Comparison of ENCODE assay signal across 35 cellular contexts in the genomic region with DNA sequence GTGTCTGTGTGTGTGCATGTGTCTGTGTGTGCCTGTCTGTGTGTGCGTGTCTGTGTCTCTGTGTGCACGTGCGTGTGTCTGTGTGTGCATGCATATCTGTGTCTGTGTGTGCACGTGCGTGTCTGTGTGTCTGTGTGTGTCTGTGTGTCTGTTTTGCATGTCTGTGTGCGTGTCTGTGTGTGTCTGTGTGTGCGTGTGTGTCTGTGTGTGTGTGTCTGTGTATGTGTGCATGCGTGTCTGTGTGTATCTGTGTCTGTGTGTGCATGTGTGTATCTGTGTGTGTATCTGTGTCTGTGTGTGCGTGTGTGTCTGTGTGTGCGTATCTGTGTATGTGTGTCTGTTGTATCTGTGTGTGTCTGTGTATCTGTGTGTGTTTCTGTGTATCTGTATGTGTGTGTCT. TPM values are rescaled to one million over a fixed set of nuclear protein-coding genes. Genes with fewer than 3 reads are reported as not detected.
"Had no signal": no experiment of that assay in that cellular context is flagged by ENCODE, and none has a peak within 500 bp of the region (broad histone marks: within the 10 kb centered on the region; RNA-seq: fewer than 3 reads in every experiment).

No MANE protein-coding gene starts in this region.

- DNase-seq: effector CD8-positive, alpha-beta T cell; heart left ventricle; kidney; naive B cell; stimulated activated CD4-positive, alpha-beta T cell treated with anti-CD3 and anti-CD28 coated beads, Interleukin-12 subunit alpha, Interleukin-12 subunit beta, amount 100 ng/mL, for 4 hours; stimulated activated CD4-positive, alpha-beta T cell treated with anti-CD3 and anti-CD28 coated beads, Interleukin-1b, Interleukin-23, amount 100 ng/mL, for 48 hours; stimulated activated CD4-positive, alpha-beta T cell treated with anti-CD3 and anti-CD28 coated beads, Interleukin-4, amount 100 ng/mL, for 1 hour; stimulated activated CD8-positive, alpha-beta memory T cell treated with anti-CD3 and anti-CD28 coated beads, Interleukin-4, amount 100 ng/mL, for 48 hours; stimulated activated naive CD4-positive, alpha-beta T cell; stimulated activated naive CD8-positive, alpha-beta T cell treated with anti-CD3 and anti-CD28 coated beads, Interleukin-15, amount 100 ng/mL, for 72 hours; upper lobe of right lung; uterus had no signal

- H3K27ac Mint-ChIP-seq: dendritic cell treated with granulocyte-macrophage colony-stimulating factor and Interleukin-4, amounts not matched to agents 40 ng/mL and 50 ng/mL, for 4 days; memory B cell; natural killer cell treated with Interleukin-12 subunit alpha and Interleukin-12 subunit beta and Interleukin-15 and Interleukin-18, amount 100 ng/mL, for 72 hours; progenitor cell of endocrine pancreas; stimulated activated naive CD8-positive, alpha-beta T cell treated with anti-CD3 and anti-CD28 coated beads, Interleukin-15, amount 100 ng/mL, for 72 hours had no signal

- H3K27me3 Mint-ChIP-seq: dendritic cell treated with granulocyte-macrophage colony-stimulating factor and Interleukin-4, amounts not matched to agents 40 ng/mL and 50 ng/mL, for 4 days; stimulated activated naive CD8-positive, alpha-beta T cell treated with anti-CD3 and anti-CD28 coated beads, Interleukin-15, amount 100 ng/mL, for 72 hours had no signal

- FAIRE-seq: endothelial cell of umbilical vein, kidney had no signal

- H3K27me3 ChIP-seq: esophagus muscularis mucosa, foreskin keratinocyte, gastroesophageal sphincter, hepatocyte, transverse colon, upper lobe of right lung, uterus had no signal

- H3K9me3 ChIP-seq: esophagus muscularis mucosa, gastroesophageal sphincter, heart left ventricle, mucosa of descending colon, suprapubic skin, transverse colon, upper lobe of right lung, uterus had no signal

- H3K36me3 Mint-ChIP-seq: memory B cell; naive B cell; natural killer cell treated with Interleukin-12 subunit alpha and Interleukin-12 subunit beta and Interleukin-15 and Interleukin-18, amount 100 ng/mL, for 72 hours had no signal

- H3K9me3 Mint-ChIP-seq: dendritic cell treated with granulocyte-macrophage colony-stimulating factor and Interleukin-4, amounts not matched to agents 40 ng/mL and 50 ng/mL, for 4 days; endodermal cell; natural killer cell treated with Interleukin-12 subunit alpha and Interleukin-12 subunit beta and Interleukin-15 and Interleukin-18, amount 100 ng/mL, for 72 hours; neural crest cell had no signal

- H3K36me3 ChIP-seq: esophagus muscularis mucosa, gastroesophageal sphincter, heart left ventricle, suprapubic skin, transverse colon, upper lobe of right lung, uterus had no signal

- H3K4me1 Mint-ChIP-seq: neural crest cell; stimulated activated naive CD8-positive, alpha-beta T cell treated with anti-CD3 and anti-CD28 coated beads, Interleukin-15, amount 100 ng/mL, for 72 hours had no signal

- H3K4me2 ChIP-seq: hepatocyte, smooth muscle cell had no signal

- H3K4me3 ChIP-seq: esophagus muscularis mucosa, gastroesophageal sphincter, heart left ventricle, hepatocyte, lung, mucosa of descending colon, smooth muscle cell, suprapubic skin, transverse colon, upper lobe of right lung, uterus had no signal

- H3K9ac ChIP-seq: parathyroid adenoma had no signal

- H3K4me1 ChIP-seq: foreskin keratinocyte, parathyroid adenoma, suprapubic skin, transverse colon, upper lobe of right lung, uterus had no signal

- ATAC-seq: stimulated activated naive CD8-positive, alpha-beta T cell treated with anti-CD3 and anti-CD28 coated beads, Interleukin-15, amount 100 ng/mL, for 72 hours had no signal

- H3K4me3 Mint-ChIP-seq: dendritic cell treated with granulocyte-macrophage colony-stimulating factor and Interleukin-4, amounts not matched to agents 40 ng/mL and 50 ng/mL, for 4 days; endodermal cell; memory B cell; naive B cell; natural killer cell treated with Interleukin-12 subunit alpha and Interleukin-12 subunit beta and Interleukin-15 and Interleukin-18, amount 100 ng/mL, for 72 hours; neural crest cell; stimulated activated naive CD8-positive, alpha-beta T cell treated with anti-CD3 and anti-CD28 coated beads, Interleukin-15, amount 100 ng/mL, for 72 hours had no signal

- H3K27ac ChIP-seq: esophagus muscularis mucosa, foreskin keratinocyte, gastroesophageal sphincter, heart left ventricle, hepatocyte, parathyroid adenoma, suprapubic skin, transverse colon, upper lobe of right lung, uterus had no signal

RNA-seq across cellular contexts. Expression of a gene that starts 5.4 kb away (rescaled TPM):
- total RNA-seq: endodermal cell; endothelial cell of umbilical vein; epithelial cell of proximal tubule; esophagus muscularis mucosa; fibroblast of lung; foreskin keratinocyte; gastroesophageal sphincter; heart left ventricle; hepatocyte; kidney; left lobe of liver; liver; lung; mucosa of descending colon; natural killer cell treated with Interleukin-12 subunit alpha and Interleukin-12 subunit beta and Interleukin-15 and Interleukin-18, amount 100 ng/mL, for 72 hours; neural crest cell; osteoblast; progenitor cell of endocrine pancreas; sciatic nerve; smooth muscle cell; suprapubic skin; transverse colon; upper lobe of right lung; uterus had no signal

RNA-seq across cellular contexts. Expression of a gene that starts 9.3 kb away (rescaled TPM):
- total RNA-seq: endodermal cell; endothelial cell of umbilical vein; fibroblast of lung; foreskin keratinocyte; kidney; natural killer cell treated with Interleukin-12 subunit alpha and Interleukin-12 subunit beta and Interleukin-15 and Interleukin-18, amount 100 ng/mL, for 72 hours; neural crest cell; osteoblast; progenitor cell of endocrine pancreas had no signal

RNA-seq across cellular contexts. Expression of a gene that starts 25.1 kb away (rescaled TPM):
- total RNA-seq: endodermal cell; endothelial cell of umbilical vein; epithelial cell of proximal tubule; esophagus muscularis mucosa; fibroblast of lung; foreskin keratinocyte; gastroesophageal sphincter; hepatocyte; kidney; left lobe of liver; lung; natural killer cell treated with Interleukin-12 subunit alpha and Interleukin-12 subunit beta and Interleukin-15 and Interleukin-18, amount 100 ng/mL, for 72 hours; neural crest cell; osteoblast; progenitor cell of endocrine pancreas; sciatic nerve; smooth muscle cell; suprapubic skin; transverse colon; upper lobe of right lung; uterus had no signal
